ENCODE assay signal across 8 cellular contexts in the genomic region with DNA sequence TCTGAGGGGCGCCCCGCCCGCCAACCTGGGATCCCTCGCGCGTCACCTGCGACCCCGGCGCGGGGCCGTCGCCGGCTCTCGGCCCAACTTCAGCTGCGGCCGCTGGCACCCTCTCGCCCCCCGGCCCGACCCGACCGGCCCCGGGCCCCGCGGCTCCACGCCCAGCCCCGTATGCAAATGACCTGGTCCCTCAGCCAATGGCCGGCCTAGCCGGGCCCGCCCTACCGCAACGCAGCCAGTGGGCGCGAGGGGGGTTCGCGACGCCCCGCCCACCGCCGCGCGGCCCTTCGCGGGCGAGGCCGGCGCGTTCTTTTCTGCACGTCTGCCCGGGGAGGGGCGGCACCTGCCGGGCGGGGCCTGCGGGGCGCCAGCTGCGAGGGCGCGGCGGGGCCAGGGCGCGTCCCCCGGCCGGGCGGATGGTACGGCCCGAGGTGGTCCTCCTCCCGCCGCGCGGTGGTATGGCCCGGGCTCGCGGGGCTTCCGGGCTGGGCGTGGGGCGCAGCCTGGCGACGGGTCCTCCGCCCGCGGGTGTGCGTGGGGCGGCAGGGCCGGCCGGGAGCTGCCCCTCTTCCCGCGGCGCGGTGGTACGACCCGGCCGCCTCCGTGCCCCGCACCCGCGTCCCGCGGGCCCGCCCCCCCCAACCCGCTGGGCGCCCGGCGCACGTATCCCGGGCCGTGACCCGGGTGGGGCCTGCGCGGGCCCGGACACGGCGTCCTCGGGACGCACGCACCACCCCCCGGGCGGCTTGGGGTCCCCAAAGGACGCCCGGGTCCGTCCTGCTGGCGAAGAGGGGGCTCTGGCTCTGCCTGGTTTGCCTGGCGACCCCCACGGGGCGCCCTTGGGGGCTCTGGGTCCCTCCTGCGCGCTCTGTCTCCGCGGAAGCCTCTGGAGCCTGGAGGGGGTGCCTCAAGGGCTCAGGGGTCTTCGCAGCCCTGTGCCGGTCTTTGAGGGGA. TPM values are rescaled to one million over a fixed set of nuclear protein-coding genes. Genes with fewer than 3 reads are reported as not detected.
DNase-seq lines count a peak whose midpoint lies in the region; ATAC-seq lines count a peak whose summit lies in the region.

No MANE protein-coding gene starts in this region.

- no peaks in the 10 kb centered on the region for H3K27me3 ChIP-seq in CD4-positive, alpha-beta memory T cell (ENCODE audit: insufficient read depth, low read length)

- no peaks in the 10 kb centered on the region for H3K9me3 Mint-ChIP-seq in CD4-positive, alpha-beta memory T cell
- H3K9me3 Mint-ChIP-seq in activated CD4-positive, alpha-beta memory T cell treated with anti-CD3 and anti-CD28 coated beads for 36 hours: no peaks in the 10 kb centered on the region

- peak; percentile 76 for ATAC-seq in GM19455 (IDR thresholded peaks at IDR 0.05; ENCODE audit: unreplicated experiment)

- H3K36me3 Mint-ChIP-seq in CD4-positive, alpha-beta memory T cell: peaks cover 0 to 2% of the 10 kb centered on the region in 2 donors
- peaks cover 3% of the 10 kb centered on the region for H3K36me3 Mint-ChIP-seq in activated CD4-positive, alpha-beta memory T cell treated with anti-CD3 and anti-CD28 coated beads for 36 hours

- H3K4me3 Mint-ChIP-seq in CD4-positive, alpha-beta memory T cell: peak overlapping the region; percentile 70 to 85 (median 76)
- H3K4me3 Mint-ChIP-seq in activated CD4-positive, alpha-beta memory T cell treated with anti-CD3 and anti-CD28 coated beads for 36 hours: peak overlapping the region; percentile 75

- no peaks in the 10 kb centered on the region for H3K36me3 ChIP-seq in CD4-positive, alpha-beta memory T cell (ENCODE audit: insufficient read depth, low read length)

- DNase-seq in CD4-positive, alpha-beta memory T cell: peak; percentile 90 to 97 (median 95)
- DNase-seq in HK-2 (ENCODE audit: unreplicated experiment): peak; percentile 91
- peak; percentile 93 for DNase-seq in NCI-H82 (lab: John Stamatoyannopoulos, UW)
- DNase-seq in activated CD4-positive, alpha-beta memory T cell treated with anti-CD3 and anti-CD28 coated beads for 36 hours: peak; percentile 95
- peak; percentile 98 for DNase-seq in ecto neural progenitor cell (ENCODE audit: low spot score)
- DNase-seq in lung microvascular endothelial cell (ENCODE audit: low read depth in 2 of 2): peak; percentile 88 to 95
- DNase-seq in stimulated activated CD4-positive, alpha-beta T cell treated with anti-CD3 and anti-CD28 coated beads, TNF-alpha, amount 100 ng/mL, for 4 hours (ENCODE audit: low read depth in 3 of 3): peak; percentile 82 to 83 (median 83)

- CTCF ChIA-PET in CD4-positive, alpha-beta memory T cell (lab: Charles Lee; ENCODE audit: partially characterized antibody): interaction anchor here (1.3 kb wide), 1 partner anchor 9 kb away, joined by 3 read pairs; no protein-coding TSS in a partner anchor
- CTCF ChIA-PET in activated CD4-positive, alpha-beta memory T cell treated with anti-CD3 and anti-CD28 coated beads for 36 hours (lab: Charles Lee): interaction anchor here (2.1 kb wide), 1 partner anchor 14 kb away, joined by 6 read pairs; no protein-coding TSS in a partner anchor

- H3K9me3 ChIP-seq in CD4-positive, alpha-beta memory T cell (ENCODE audit: control insufficient read depth in 1 of 2, low read length in 2 of 2): no peaks in the 10 kb centered on the region

- peak overlapping the region; percentile 48 for H3K27ac ChIP-seq in CD4-positive, alpha-beta memory T cell (ENCODE audit: low read depth, low read length)

- intact Hi-C loops in CD4-positive, alpha-beta memory T cell (cut with micrococcal nuclease): loop anchor here (1.0 kb wide), 1 partner anchor 8 kb away; the partner anchor contains the start of genes LMNTD2 and RASSF7
- intact Hi-C loops in activated CD4-positive, alpha-beta memory T cell treated with anti-CD3 and anti-CD28 coated beads for 36 hours (cut with micrococcal nuclease): loop anchor here (1.0 to 5.0 kb wide), 3 partner anchors 8 to 229 kb away; partner anchors contain the start of genes LMNTD2, LRRC56, RASSF7 and SLC25A22

- H3K4me1 ChIP-seq in CD4-positive, alpha-beta memory T cell (ENCODE audit: insufficient read depth, low read length): peaks cover 16% of the 10 kb centered on the region

- H3K27ac Mint-ChIP-seq in CD4-positive, alpha-beta memory T cell: peak overlapping the region in 3 of 7 donors; percentile 50 to 70 (median 57)
- H3K27ac Mint-ChIP-seq in activated CD4-positive, alpha-beta memory T cell treated with anti-CD3 and anti-CD28 coated beads for 36 hours: peak overlapping the region; percentile 58

- H3K4me1 Mint-ChIP-seq in CD4-positive, alpha-beta memory T cell: peaks cover 0 to 5% (median 5%) of the 10 kb centered on the region in 4 donors
- H3K4me1 Mint-ChIP-seq in activated CD4-positive, alpha-beta memory T cell treated with anti-CD3 and anti-CD28 coated beads for 36 hours (ENCODE audit: low read depth): peaks cover 5% of the 10 kb centered on the region

- POLR2A ChIA-PET in CD4-positive, alpha-beta memory T cell (lab: Charles Lee; ENCODE audit: partially characterized antibody): interaction anchor here (0.7 to 7.5 kb wide), 14 partner anchors 7 to 157 kb away, joined by 3 to 62 read pairs (median 6); partner anchors contain the start of genes DEAF1, HRAS, LMNTD2 and RNH1
- POLR2A ChIA-PET in activated CD4-positive, alpha-beta memory T cell treated with anti-CD3 and anti-CD28 coated beads for 36 hours (lab: Charles Lee): interaction anchor here (1.3 kb wide), 1 partner anchor 19 kb away, joined by 3 read pairs; no protein-coding TSS in a partner anchor

- peak overlapping the region in 1 of 2 donors; percentile 58 for H3K4me3 ChIP-seq in CD4-positive, alpha-beta memory T cell (ENCODE audit: low read length in 2 of 2)

- no peaks in the 10 kb centered on the region for H3K27me3 Mint-ChIP-seq in CD4-positive, alpha-beta memory T cell
- no peaks in the 10 kb centered on the region for H3K27me3 Mint-ChIP-seq in activated CD4-positive, alpha-beta memory T cell treated with anti-CD3 and anti-CD28 coated beads for 36 hours

RNA-seq across cellular contexts. Expression of gene PHRF1, which starts 7.7 kb away (rescaled TPM):
- 10 to 100 TPM; 49.2 to 54.5 TPM for total RNA-seq in CD4-positive, alpha-beta memory T cell
- 10 to 100 TPM in 1 of 2 donors, under 1 TPM in 1; 0.93 to 17.0 TPM for polyA plus RNA-seq in CD4-positive, alpha-beta memory T cell
- 10 to 100 TPM; 32.4 to 33.5 TPM for total RNA-seq in activated CD4-positive, alpha-beta memory T cell treated with anti-CD3 and anti-CD28 coated beads for 36 hours
- 11.6 and 16.9 TPM in 2 replicates for total RNA-seq in lung microvascular endothelial cell

RNA-seq across cellular contexts. Expression of gene RASSF7, which starts 7.8 kb away (rescaled TPM):
- total RNA-seq in CD4-positive, alpha-beta memory T cell: 10 to 100 TPM; 52.7 to 55.2 TPM
- 10 to 100 TPM; 38.4 to 43.7 TPM for polyA plus RNA-seq in CD4-positive, alpha-beta memory T cell
- total RNA-seq in activated CD4-positive, alpha-beta memory T cell treated with anti-CD3 and anti-CD28 coated beads for 36 hours: 10 to 100 TPM; 18.8 to 21.9 TPM
- total RNA-seq in lung microvascular endothelial cell: 13.5 and 18.1 TPM in 2 replicates

RNA-seq across cellular contexts. Expression of gene LMNTD2, which starts 8.0 kb away (rescaled TPM):
- total RNA-seq in CD4-positive, alpha-beta memory T cell: 1 to 10 TPM; 7.0 to 8.1 TPM
- polyA plus RNA-seq in CD4-positive, alpha-beta memory T cell: 1 to 10 TPM in 1 of 2 donors, under 1 TPM in 1; 0.94 to 1.3 TPM
- total RNA-seq in activated CD4-positive, alpha-beta memory T cell treated with anti-CD3 and anti-CD28 coated beads for 36 hours: 1 to 10 TPM; 3.1 to 3.9 TPM
- 1.1 and 1.4 TPM in 2 replicates for total RNA-seq in lung microvascular endothelial cell

RNA-seq across cellular contexts. Expression of gene LRRC56, which starts 31.3 kb away (rescaled TPM):
- 1 to 10 TPM; 4.4 to 4.6 TPM for total RNA-seq in CD4-positive, alpha-beta memory T cell
- polyA plus RNA-seq in CD4-positive, alpha-beta memory T cell: 1 to 10 TPM in 1 of 2 donors, under 1 TPM in 1; 0.24 to 1.5 TPM
- 1 to 10 TPM; 1.3 to 1.6 TPM for total RNA-seq in activated CD4-positive, alpha-beta memory T cell treated with anti-CD3 and anti-CD28 coated beads for 36 hours
- 0.22 and 0.60 TPM in 2 replicates for total RNA-seq in lung microvascular endothelial cell

RNA-seq across cellular contexts. Expression of gene HRAS, which starts 33.2 kb away (rescaled TPM):
- total RNA-seq in CD4-positive, alpha-beta memory T cell: 10 to 100 TPM; 36.7 to 42.5 TPM
- polyA plus RNA-seq in CD4-positive, alpha-beta memory T cell: 10 to 100 TPM; 12.9 to 28.5 TPM
- total RNA-seq in activated CD4-positive, alpha-beta memory T cell treated with anti-CD3 and anti-CD28 coated beads for 36 hours: 10 to 100 TPM; 39.8 to 42.0 TPM
- 45.4 and 47.3 TPM in 2 replicates for total RNA-seq in lung microvascular endothelial cell
